ENCODE assay signal across 9 cellular contexts in the genomic region with DNA sequence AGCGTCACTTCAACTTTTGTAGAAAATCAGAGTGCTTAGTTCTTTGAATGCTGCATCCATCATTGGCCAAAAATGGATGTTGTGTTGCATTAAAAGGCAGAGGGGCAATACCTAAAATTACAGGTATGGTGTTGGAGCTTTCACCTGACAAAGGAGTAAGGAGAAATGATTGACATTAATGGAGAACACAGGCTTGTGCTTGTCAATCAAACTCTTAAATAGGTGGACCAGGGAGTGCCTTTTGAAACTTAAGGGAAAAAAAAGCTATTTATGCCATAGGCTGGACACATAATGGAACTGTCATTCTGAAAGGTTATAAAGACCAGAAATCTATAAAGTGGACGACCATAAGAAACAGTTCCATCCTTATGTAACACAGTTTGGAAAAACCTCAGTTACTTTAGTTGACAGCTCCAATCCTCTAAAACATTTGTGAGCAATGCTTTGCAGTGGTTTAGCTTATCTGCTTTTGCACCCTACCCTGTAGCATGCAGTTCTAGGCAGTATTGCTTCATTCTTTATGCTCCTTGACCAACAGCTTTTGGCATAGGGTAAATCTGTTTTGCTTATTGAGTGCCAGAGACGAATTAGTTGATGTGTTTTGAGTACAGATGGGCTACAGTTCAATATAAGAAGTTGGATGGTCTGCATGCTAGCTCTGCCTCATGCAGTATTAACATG. TPM values are rescaled to one million over a fixed set of nuclear protein-coding genes. Genes with fewer than 3 reads are reported as not detected.
DNase-seq lines count a peak whose midpoint lies in the region; ATAC-seq, FAIRE-seq and TF ChIP-seq lines count a peak whose summit lies in the region.
"Had no signal": no experiment of that assay in that cellular context is flagged by ENCODE, and none has a peak within 500 bp of the region (broad histone marks: within the 10 kb centered on the region; RNA-seq: fewer than 3 reads in every experiment).

No MANE protein-coding gene starts in this region.

- H2BK5ac ChIP-seq in H1 (ENCODE audit: low read depth, low read length) = no peak overlapping the region

- TF ChIP-seq POLR2A in H1 (IDR thresholded peaks at IDR 0.05; ENCODE audit: control extremely low read depth in 1 of 2, low read depth in 2 of 2, low read length in 2 of 2) (no peak), gastrocnemius medialis (IDR thresholded peaks at IDR 0.05) (no peak)

- FAIRE-seq in H1 (lab: Jason Lieb, UNC) = no peak

- CTCF ChIA-PET in H1 (lab: Charles Lee; ENCODE audit: partially characterized antibody) = interaction anchor here (0.6 to 1.0 kb wide), 2 partner anchors 180 to 524 kb away, joined by 3 read pairs; no protein-coding TSS in a partner anchor

- H3K27ac ChIP-seq in H1 (ENCODE audit: low read depth, low read length) (no peak overlapping the region), gastrocnemius medialis (peak overlapping the region; percentile 92 to 99 (median 96))

- no peak overlapping the region for H4K8ac ChIP-seq in H1 (ENCODE audit: extremely low read depth, insufficient read depth, low read length)

- no peak overlapping the region for H2AFZ ChIP-seq in H1 (ENCODE audit: low read length)

- H2BK20ac ChIP-seq in H1 (ENCODE audit: low read length) = no peak overlapping the region

- intact Hi-C loops in gastrocnemius medialis (cut with DNase I; ENCODE audit: low total_unique reads) = loop anchor here (2.0 kb wide), 1 partner anchor 17 kb away; no protein-coding TSS in a partner anchor

- no peak for TF ChIP-seq RAD21 in H1 (IDR thresholded peaks at IDR 0.05 in 1 of 2, conservative IDR thresholded peaks at IDR 0.05 in 1 of 2; ENCODE audit: low read depth in 2 of 2, low read length in 2 of 2)

- no peak overlapping the region for H3K4ac ChIP-seq in H1 (replicated peaks; ENCODE audit: insufficient read length, low read depth, low read length)

- TF ChIP-seq CTCF in H1 (IDR thresholded peaks at IDR 0.05; ENCODE audit: control extremely low read depth in 1 of 3, insufficient read depth in 1 of 3, low read depth in 1 of 3, low read length in 3 of 3) (no peak), gastrocnemius medialis (IDR thresholded peaks at IDR 0.05 in 4 of 5, conservative IDR thresholded peaks at IDR 0.05 in 1 of 5) (no peak)

- no peak for TF ChIP-seq EP300 in H1 (IDR thresholded peaks at IDR 0.05; ENCODE audit: borderline replicate concordance in 1 of 2, low read depth in 2 of 2, low read length in 2 of 2)

- no peak overlapping the region for H4K91ac ChIP-seq in H1 (replicated peaks; ENCODE audit: insufficient read length, low read length)

- no peak overlapping the region for H3K4me3 ChIP-seq in H1 (ENCODE audit: extremely low read depth in 1 of 4, insufficient read depth in 2 of 4, low read depth in 3 of 4, low read length in 4 of 4)
- H3K4me3 ChIP-seq in gastrocnemius medialis = peak overlapping the region; percentile 76 to 91 (median 90)

- H3K9me3 ChIP-seq in H1 (ENCODE audit: insufficient read depth in 2 of 2, low read depth in 1 of 2, low read length in 1 of 2) = no peaks in the 10 kb centered on the region
- H3K9me3 ChIP-seq in gastrocnemius medialis = no peaks in the 10 kb centered on the region
- H3K9me3 ChIP-seq: adrenal gland had no signal

- H2BK120ac ChIP-seq in H1 (replicated peaks; ENCODE audit: low read depth, low read length) = no peak overlapping the region

- peak overlapping the region; percentile 22 for H3K56ac ChIP-seq in H1 (replicated peaks; ENCODE audit: insufficient read length, low read depth, low read length)

- ATAC-seq in gastrocnemius medialis (no peak), GM21528 (IDR thresholded peaks at IDR 0.05; ENCODE audit: low FRiP score, unreplicated experiment) (no peak)

- no peak overlapping the region for H3K23ac ChIP-seq in H1 (ENCODE audit: insufficient read length)

- no peak overlapping the region for H3K9ac ChIP-seq in H1 (replicated peaks in 1 of 4; ENCODE audit: extremely low read depth in 1 of 4, low read depth in 3 of 4, low read length in 3 of 4)

- H3K79me1 ChIP-seq in H1 (ENCODE audit: low read depth, low read length) = peaks cover 9% of the 10 kb centered on the region; the same call in 1 of the 2 replicates

- H3K14ac ChIP-seq in H1 (ENCODE audit: insufficient read length) = no peak overlapping the region

- no peak overlapping the region for H2AK5ac ChIP-seq in H1 (ENCODE audit: low read depth, low read length)

- in situ Hi-C loops in gastrocnemius medialis (cut with MboI; ENCODE audit: low sequenced_read_pairs in 4 of 4) = no loop called here

- H4K5ac ChIP-seq in H1 (ENCODE audit: insufficient read length, low read depth, low read length) = no peak overlapping the region

- 94% methylated on average over 3 of the region's 3 CpGs; no CpG with 5 or more reads in 1 of the 2 experiments for WGBS in H1 (ENCODE audit: extremely low coverage in 1 of 2, insufficient coverage in 1 of 2, insufficient read length in 1 of 2, insufficient replicate concordance in 2 of 2, low coverage in 1 of 2, low lambda C conversion rate in 2 of 2, missing lambda C conversion rate in 1 of 2), 2 experiments

- H3K4me1 ChIP-seq in H1 (replicated peaks in 1 of 4; ENCODE audit: control insufficient read depth in 3 of 4, insufficient read depth in 4 of 4, low read length in 3 of 4) (peaks cover 0 to 3% (median 0%) of the 10 kb centered on the region in 4 experiments; a peak in 2 of 7 replicates), gastrocnemius medialis (peaks cover 57 to 70% of the 10 kb centered on the region in 2 donors)

- peaks cover 8% of the 10 kb centered on the region; the same call in 1 of the 2 replicates for H3K23me2 ChIP-seq in H1 (ENCODE audit: low read depth, low read length)

- H3K4me2 ChIP-seq in H1 (ENCODE audit: insufficient read depth in 1 of 2, low read depth in 2 of 2, low read length in 2 of 2) = peak overlapping the region in 1 of 2 experiments; percentile 73; a peak in 1 of 4 replicates

- H4K20me1 ChIP-seq in H1 (replicated peaks in 1 of 2; ENCODE audit: control insufficient read depth in 1 of 2, insufficient read depth in 2 of 2, low read length in 2 of 2) = peaks cover 0 to 8% of the 10 kb centered on the region in 2 experiments

- H3K36me3 ChIP-seq in H1 (ENCODE audit: control insufficient read depth in 2 of 4, insufficient read depth in 4 of 4, low read length in 3 of 4) (no peaks in the 10 kb centered on the region; a peak in 1 of 8 replicates), gastrocnemius medialis (no peaks in the 10 kb centered on the region)
- H3K36me3 ChIP-seq: adrenal gland had no signal

- peak; percentile 7 to 32 for DNase-seq in NOMO-1 (lab: John Stamatoyannopoulos, UW; ENCODE audit: unreplicated experiment in 2 of 2)
- DNase-seq in NOMO-1 treated with dmso at 0.1 percent for 144 hours (lab: John Stamatoyannopoulos, UW; ENCODE audit: unreplicated experiment) = no peak
- DNase-seq in NOMO-1 treated with DMSO at 0.1 percent for 48 hours (lab: John Stamatoyannopoulos, UW; ENCODE audit: unreplicated experiment) = peak; percentile 32
- DNase-seq in H1 (ENCODE audit: low read depth in 1 of 2, low spot score in 2 of 2) = no peak
- DNase-seq in gastrocnemius medialis = no peak
- DNase-seq in stimulated activated naive CD4-positive, alpha-beta T cell (lab: John Stamatoyannopoulos, UW) = no peak
- no peak for DNase-seq in stimulated activated CD4-positive, alpha-beta T cell treated with anti-CD3 and anti-CD28 coated beads, Interleukin-2, amount 100 ng/mL, for 48 hours

- H2BK15ac ChIP-seq in H1 (ENCODE audit: low read length) = no peak overlapping the region

- no peak overlapping the region for H3K18ac ChIP-seq in H1 (ENCODE audit: extremely low read depth, low read length)

- POLR2A ChIA-PET in H1 (lab: Charles Lee; ENCODE audit: partially characterized antibody) = interaction anchor here (1.2 kb wide), 1 partner anchor 61 kb away, joined by 3 read pairs; the partner anchor contains the start of gene CYP2U1

- H2BK12ac ChIP-seq in H1 (ENCODE audit: low read depth, low read length) = no peak overlapping the region

- H3K27me3 ChIP-seq in H1 (replicated peaks in 1 of 4; ENCODE audit: control insufficient read depth in 3 of 4, extremely low read depth in 1 of 4, insufficient read depth in 3 of 4, low read length in 3 of 4) (no peaks in the 10 kb centered on the region; a peak in 1 of 7 replicates), gastrocnemius medialis (no peaks in the 10 kb centered on the region)
- H3K27me3 ChIP-seq: adrenal gland had no signal

- H3K79me2 ChIP-seq in H1 (ENCODE audit: control insufficient read depth in 1 of 2, insufficient read depth in 2 of 2, low read length in 2 of 2) = peaks cover 5 to 61% of the 10 kb centered on the region in 2 experiments

TF ChIP-seq in H1, 55 proteins besides CTCF, POLR2A, EP300 and RAD21 (continues in another document):
- TF ChIP-seq TCF12 (IDR thresholded peaks at IDR 0.05; ENCODE audit: low read depth, low read length) (no peak), POLR2AphosphoS5 (IDR thresholded peaks at IDR 0.05; ENCODE audit: low read depth, low read length) (no peak), EZH2 (IDR thresholded peaks at IDR 0.05; ENCODE audit: low read depth, low read length, severe bottlenecking) (no peak), FOSL1 (IDR thresholded peaks at IDR 0.05; ENCODE audit: insufficient read depth, low read depth, low read length) (no peak), CHD2 (IDR thresholded peaks at IDR 0.05; ENCODE audit: low read length) (no peak)

RNA-seq across cellular contexts. Expression of gene HADH, which starts 2.4 kb away (rescaled TPM):
- total RNA-seq in H1 (2021; fragmentation: NEBNext Ultra II Directional; extraction: Animal tissue kit (Norgen Biotek cat#: 25700)) = 49.2 and 54.4 TPM in 2 replicates
- polyA plus RNA-seq in H1 (2011; rRNA removed) = 32.4 and 47.5 TPM in 2 replicates
- polyA plus RNA-seq in H1 (2011; cell fraction: cytosol; rRNA removed) = 44.9 TPM
- polyA plus RNA-seq in H1 (2011; cell fraction: nucleus; rRNA removed) = 34.8 TPM
- polyA plus RNA-seq in H1 (2012, experiment 1 of 2) = 49.8 to 53.0 TPM (median 50.8 TPM) in 4 replicates
- 24.8 TPM for polyA plus RNA-seq in H1 (2012, experiment 2 of 2)
- polyA plus RNA-seq in H1 (2013, experiment 1 of 2) = 40.5 TPM
- polyA plus RNA-seq in H1 (2013, experiment 2 of 2) = 40.3 TPM
- polyA minus RNA-seq in H1 (2011; rRNA and poly(A)+ RNA removed) = 41.6 and 43.6 TPM in 2 replicates
- 53.2 TPM for polyA minus RNA-seq in H1 (2011; cell fraction: cytosol; rRNA and poly(A)+ RNA removed)
- 33.6 TPM for polyA minus RNA-seq in H1 (2011; cell fraction: nucleus; rRNA and poly(A)+ RNA removed)
- 100 to 1,000 TPM in 2 of 4 donors, 10 to 100 TPM in 2; 78.0 to 137 (median 105) TPM for total RNA-seq in gastrocnemius medialis

Comparison
In these comparisons a context has a peak if more than half of its experiments do, and no peak if none do; other contexts are left out.
1. DNase-seq: peak in NOMO-1 (2 of 2) and NOMO-1 treated with DMSO at 0.1 percent for 48 hours (single experiment); none in NOMO-1 treated with dmso at 0.1 percent for 144 hours (single experiment), H1 (0 of 2), gastrocnemius medialis (0 of 2), stimulated activated naive CD4-positive, alpha-beta T cell (0 of 6) and stimulated activated CD4-positive, alpha-beta T cell treated with anti-CD3 and anti-CD28 coated beads, Interleukin-2, amount 100 ng/mL, for 48 hours (0 of 2).
2. H3K4me3 ChIP-seq: peak in gastrocnemius medialis (4 of 4); none in H1 (0 of 4).